25 cellular contexts compared by ENCODE assay signal in the genomic region with DNA sequence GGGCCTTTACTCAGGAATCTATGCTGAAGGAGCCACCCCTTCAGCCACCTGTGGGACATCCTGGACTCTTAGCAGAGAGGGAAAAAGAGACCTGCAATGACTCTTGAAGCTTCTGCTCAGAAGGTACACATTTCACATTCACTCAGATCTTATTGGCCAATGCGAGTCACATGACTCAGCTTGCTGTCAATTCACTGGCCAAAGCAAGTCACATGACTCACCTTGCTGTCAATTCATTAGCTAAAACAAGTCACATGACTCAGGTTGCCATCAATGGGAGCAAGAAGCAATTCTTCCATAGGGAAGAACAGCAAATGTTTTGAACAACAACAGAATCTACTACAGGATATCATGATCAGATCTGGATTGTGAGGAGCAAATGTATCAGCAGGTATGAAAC.
"Had no signal": no experiment of that assay in that cellular context is flagged by ENCODE, and none has a peak within 500 bp of the region (broad histone marks: within the 10 kb centered on the region; RNA-seq: fewer than 3 reads in every experiment).

No MANE protein-coding gene starts in this region.

- H3K4me3 Mint-ChIP-seq: mesothelial cell of epicardium; naive B cell; natural killer cell; nephron progenitor cell; stimulated activated naive B cell treated with anti-CD40 and anti-IgM and Interleukin-4, amounts not matched to agents 10 μg/mL and 1 μg/mL and 100 μg/mL, for 72 hours had no signal

- H3K27ac ChIP-seq: left ventricle myocardium inferior, ovary, right atrium auricular region, skin epidermis, stomach, thoracic aorta, tibial artery, upper lobe of right lung had no signal

- H3K4me3 ChIP-seq: left ventricle myocardium inferior, lung, ovary, right atrium auricular region, skin epidermis, stomach, thoracic aorta, tibial artery, upper lobe of right lung had no signal

- DNase-seq: islet precursor cell; left ventricle myocardium inferior; mesendoderm; naive B cell; natural killer cell; nephron progenitor cell; ovary; stimulated activated CD4-positive, alpha-beta T cell treated with anti-CD3 and anti-CD28 coated beads, Interleukin-12 subunit alpha, Interleukin-12 subunit beta, amount 100 ng/mL, for 4 hours; stimulated activated CD4-positive, alpha-beta T cell treated with anti-CD3 and anti-CD28 coated beads, Interleukin-15, amount 100 ng/mL, for 24 hours; stimulated activated CD4-positive, alpha-beta T cell treated with anti-CD3 and anti-CD28 coated beads, Interleukin-2, amount 100 ng/mL, for 24 hours; stimulated activated CD4-positive, alpha-beta T cell treated with anti-CD3 and anti-CD28 coated beads, Interleukin-4, amount 100 ng/mL, for 1 hour; stimulated activated naive B cell treated with anti-CD40 and anti-IgM and Interleukin-4, amounts not matched to agents 10 μg/mL and 1 μg/mL and 100 μg/mL, for 72 hours; stimulated activated naive CD8-positive, alpha-beta T cell treated with anti-CD3 and anti-CD28 coated beads, Interleukin-15, Interleukin-2, amounts not matched to agents 100 U/mL and 50 U/mL, for 24 hours; stomach; tibial artery; trophoblast cell; upper lobe of right lung had no signal

- ATAC-seq: natural killer cell; sciatic nerve; stimulated activated naive B cell treated with anti-CD40 and anti-IgM and Interleukin-4, amounts not matched to agents 10 μg/mL and 1 μg/mL and 100 μg/mL, for 72 hours; stimulated activated naive CD8-positive, alpha-beta T cell treated with anti-CD3 and anti-CD28 coated beads, Interleukin-15, Interleukin-2, amounts not matched to agents 100 U/mL and 50 U/mL, for 24 hours; upper lobe of right lung had no signal

- H3K4me1 Mint-ChIP-seq: mesothelial cell of epicardium; naive B cell; natural killer cell; stimulated activated naive B cell treated with anti-CD40 and anti-IgM and Interleukin-4, amounts not matched to agents 10 μg/mL and 1 μg/mL and 100 μg/mL, for 72 hours had no signal

- H3K9me3 ChIP-seq: ovary, thoracic aorta, tibial artery, upper lobe of right lung had no signal

- H3K36me3 ChIP-seq: left ventricle myocardium inferior, ovary, right atrium auricular region, stomach, thoracic aorta, tibial artery, upper lobe of right lung had no signal

- H3K36me3 Mint-ChIP-seq: mesothelial cell of epicardium; naive B cell; natural killer cell; stimulated activated naive B cell treated with anti-CD40 and anti-IgM and Interleukin-4, amounts not matched to agents 10 μg/mL and 1 μg/mL and 100 μg/mL, for 72 hours had no signal

- H3K27me3 ChIP-seq: ovary, right atrium auricular region, stomach, tibial artery, upper lobe of right lung had no signal

- H3K4me1 ChIP-seq: left ventricle myocardium inferior, right atrium auricular region, stomach, tibial artery, upper lobe of right lung had no signal

- H3K27ac Mint-ChIP-seq: mesothelial cell of epicardium; natural killer cell; nephron progenitor cell; progenitor cell of endocrine pancreas; stimulated activated naive B cell treated with anti-CD40 and anti-IgM and Interleukin-4, amounts not matched to agents 10 μg/mL and 1 μg/mL and 100 μg/mL, for 72 hours had no signal

- FAIRE-seq: urothelium cell line had no signal
